In the genomic region with DNA sequence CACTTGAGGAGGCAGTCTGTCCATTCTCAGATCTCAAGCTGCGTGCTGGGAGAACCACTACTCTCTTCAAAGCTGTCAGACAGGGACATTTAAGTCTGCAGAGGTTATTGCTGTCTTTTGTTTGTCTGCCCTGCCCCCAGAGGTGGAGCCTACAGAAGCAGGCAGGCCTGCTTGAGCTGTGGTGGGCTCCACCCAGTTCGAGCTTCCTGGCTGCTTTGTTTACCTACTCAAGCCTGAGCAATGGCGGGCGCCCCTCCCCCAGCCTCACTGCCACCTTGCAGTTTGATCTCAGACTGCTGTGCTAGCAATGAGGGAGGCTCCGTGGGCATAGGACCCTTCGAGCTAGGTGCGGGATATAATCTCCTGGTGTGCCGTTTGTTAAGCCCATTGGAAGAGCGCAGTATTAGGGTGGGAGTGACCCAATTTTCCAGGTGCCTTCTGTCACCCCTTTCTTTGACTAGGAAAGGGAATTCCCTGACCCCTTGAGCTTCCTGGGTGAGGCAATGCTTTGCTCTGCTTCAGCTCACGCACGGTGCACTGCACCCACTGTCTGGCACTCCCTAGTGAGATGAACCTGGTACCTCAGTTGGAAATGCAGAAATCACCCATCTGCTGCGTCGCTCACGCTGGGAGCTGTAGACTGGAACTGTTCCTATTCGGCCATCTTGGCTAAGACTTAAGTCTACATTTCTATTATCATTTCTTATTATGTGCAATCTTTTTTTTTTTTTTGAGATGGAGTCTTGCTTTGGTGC, we compare ENCODE assay signal across 2 cellular contexts. TPM values are rescaled to one million over a fixed set of nuclear protein-coding genes. Genes with fewer than 3 reads are reported as not detected.
"Had no signal": no experiment of that assay in that cellular context is flagged by ENCODE, and none has a peak within 500 bp of the region (broad histone marks: within the 10 kb centered on the region; RNA-seq: fewer than 3 reads in every experiment).

No MANE protein-coding gene starts in this region.

RNA-seq across cellular contexts. Expression of a gene that starts 59.1 kb away (rescaled TPM):
- total RNA-seq: mesenteric fat pad, SK-MEL-5 had no signal
